Comparison of ENCODE assay signal across 8 cellular contexts in genomic region chr4:55184600-55185523, GRCh38. TPM values are rescaled to one million over a fixed set of nuclear protein-coding genes. Genes with fewer than 3 reads are reported as not detected.
DNase-seq lines count a peak whose midpoint lies in the region; ATAC-seq and TF ChIP-seq lines count a peak whose summit lies in the region.

No MANE protein-coding gene starts in this region.

- no peak overlapping the region for H3K4me3 ChIP-seq in AG04449 (ENCODE audit: low read depth, low read length)
- H3K4me3 ChIP-seq in brain microvascular endothelial cell (ENCODE audit: low read depth, low read length), result no peak overlapping the region

- no peaks in the 10 kb centered on the region for H3K27me3 ChIP-seq in brain microvascular endothelial cell (replicated peaks)

- CTCF ChIA-PET in AG04449 (lab: Yijun Ruan, JAX), result interaction anchor here (0.8 to 2.0 kb wide), 7 partner anchors 9 to 214 kb away, joined by 3 to 11 read pairs (median 5); no protein-coding TSS in a partner anchor

- peak; percentile 16 for DNase-seq in AG04449 (ENCODE audit: low read depth, low spot score)
- DNase-seq in NCI-H2107 treated with DMSO at 0.1 percent for 48 hours (lab: John Stamatoyannopoulos, UW; ENCODE audit: unreplicated experiment), result peak; percentile 70
- peak; percentile 50 for DNase-seq in brain microvascular endothelial cell
- DNase-seq in lung microvascular endothelial cell (ENCODE audit: low read depth in 2 of 2), result peak; percentile 48 to 75

- H3K36me3 ChIP-seq in brain microvascular endothelial cell (replicated peaks), result no peaks in the 10 kb centered on the region

- peak overlapping the region; percentile 87 for H3K27ac ChIP-seq in brain microvascular endothelial cell

- TF ChIP-seq CTCF in AG04449 (IDR thresholded peaks at IDR 0.05; ENCODE audit: insufficient read depth, low read length, missing control alignments), result no peak
- peak; percentile 48 for TF ChIP-seq CTCF in brain microvascular endothelial cell (IDR thresholded peaks at IDR 0.05; ENCODE audit: low read depth, low read length, missing control alignments)

- in situ Hi-C loops in brain microvascular endothelial cell (cut with HindIII; ENCODE audit: low pct_ligation_motif_present, low sequenced_read_pairs), result no loop called here

- ATAC-seq in GM18909 (IDR thresholded peaks at IDR 0.05; ENCODE audit: poor library complexity, unreplicated experiment) (peak; percentile 50), HG03354 (IDR thresholded peaks at IDR 0.05; ENCODE audit: poor library complexity, severe bottlenecking, unreplicated experiment) (no peak), GM19455 (IDR thresholded peaks at IDR 0.05; ENCODE audit: unreplicated experiment) (no peak)
- no peak for ATAC-seq in activated CD4-positive, CD25-positive, alpha-beta regulatory T cell treated with anti-CD3 and anti-CD28 coated beads, Interleukin-2, amount 50 U/mL, for 24 hours

- POLR2A ChIA-PET in AG04449 (lab: Yijun Ruan, JAX), result interaction anchor here (0.7 to 2.0 kb wide), 4 partner anchors 9 to 101 kb away, joined by 3 to 12 read pairs (median 4); no protein-coding TSS in a partner anchor

RNA-seq across cellular contexts. Expression of gene KDR, which starts 59.5 kb away (rescaled TPM):
- 177 and 192 TPM in 2 replicates for total RNA-seq in lung microvascular endothelial cell

Comparison
In these comparisons a context has a peak if more than half of its experiments do, and no peak if none do; other contexts are left out.
1. DNase-seq: peak in every context shown above with its lines; median percentile 70 in NCI-H2107 treated with DMSO at 0.1 percent for 48 hours; 62 in lung microvascular endothelial cell; 50 in brain microvascular endothelial cell; 16 in AG04449.